Comparison of ENCODE assay signal across 9 cellular contexts in genomic region chr1:145891143-145891542, GRCh38. TPM values are rescaled to one million over a fixed set of nuclear protein-coding genes. Genes with fewer than 3 reads are reported as not detected.
DNase-seq lines count a peak whose midpoint lies in the region; ATAC-seq, FAIRE-seq and TF ChIP-seq lines count a peak whose summit lies in the region.
"Had no signal": no experiment of that assay in that cellular context is flagged by ENCODE, and none has a peak within 500 bp of the region (broad histone marks: within the 10 kb centered on the region; RNA-seq: fewer than 3 reads in every experiment).

No MANE protein-coding gene starts in this region.

- H2AFZ ChIP-seq in K562 (ENCODE audit: low read depth, low read length): peak overlapping the region; percentile 93

- POLR2A ChIA-PET in K562 (lab: Yijun Ruan, JAX): interaction anchor here (0.6 to 1.9 kb wide), 7 partner anchors 11 to 146 kb away, joined by 3 to 11 read pairs (median 4); partner anchors contain the start of gene PIAS3

- no peak overlapping the region for H3K4me2 ChIP-seq in K562 (ENCODE audit: insufficient read depth, low read length)

- CTCF ChIA-PET in K562 (lab: Yijun Ruan, JAX; ENCODE audit: low intra/inter-chr PET ratio): interaction anchor here (0.6 to 2.6 kb wide), 5 partner anchors 19 to 122 kb away, joined by 3 to 32 read pairs (median 5); partner anchors contain the start of gene ITGA10

- no peaks in the 10 kb centered on the region for H3K36me3 ChIP-seq in K562 (ENCODE audit: control insufficient read depth, insufficient read depth, low read length)
- H3K36me3 ChIP-seq in testis (ENCODE audit: low read depth, missing control alignments): no peaks in the 10 kb centered on the region
- H3K36me3 ChIP-seq: HAP-1 had no signal

- H3K79me2 ChIP-seq in K562 (ENCODE audit: control insufficient read depth, insufficient read depth, low read length): no peaks in the 10 kb centered on the region

- H3K4me1 ChIP-seq in K562 (replicated peaks in 1 of 2; ENCODE audit: control insufficient read depth in 2 of 2, insufficient read depth in 2 of 2, low read length in 2 of 2): peaks cover 19 to 28% of the 10 kb centered on the region in 2 experiments
- H3K4me1 ChIP-seq in testis: peaks cover 24% of the 10 kb centered on the region

- DNase-seq in LoVo (ENCODE audit: low spot score): peak; percentile 53
- DNase-seq in K562 (ENCODE audit: extremely low read depth in 1 of 4, low spot score in 3 of 4): no peak
- no peak for DNase-seq in left colon
- no peak for DNase-seq in testis
- DNase-seq in HTR-8/SVneo (ENCODE audit: insufficient read length, low spot score): no peak
- DNase-seq in NCI-H187 treated with DMSO at 0.1 percent for 48 hours (lab: John Stamatoyannopoulos, UW): no peak

- H3K9me1 ChIP-seq in K562 (ENCODE audit: control insufficient read depth, insufficient read depth, low read length): no peaks in the 10 kb centered on the region

- 25% methylated on average over 1 of the region's 1 CpG for WGBS in K562 (ENCODE audit: insufficient coverage, low coverage, missing lambda C conversion rate)
- WGBS in testis, 2 donors: 48 to 50% methylated on average over 1 of the region's 1 CpG

- H3K9me3 ChIP-seq in K562 (replicated peaks; ENCODE audit: control insufficient read depth, insufficient read depth, low read depth, low read length) (no peaks in the 10 kb centered on the region), testis (no peaks in the 10 kb centered on the region)
- H3K9me3 ChIP-seq: HAP-1 had no signal

- intact Hi-C loops in K562 (cut with micrococcal nuclease) (loop anchor here (1.0 kb wide), 1 partner anchor 122 kb away; no protein-coding TSS in a partner anchor), left colon (cut with DNase I, micrococcal nuclease) (loop anchor here in 1 of 2 donors (5.0 kb wide), 1 partner anchor 126 kb away; no protein-coding TSS in a partner anchor), testis (cut with DNase I; ENCODE audit: low total_unique reads) (no loop called here)

- TF ChIP-seq CTCF in K562 (IDR thresholded peaks at IDR 0.05 in 2 of 3, conservative IDR thresholded peaks at IDR 0.05 in 1 of 3; ENCODE audit: insufficient read depth in 2 of 3, low read depth in 1 of 3, low read length in 3 of 3) (no peak), testis (IDR thresholded peaks at IDR 0.05) (no peak)

- H3K27me3 ChIP-seq in K562 (ENCODE audit: control insufficient read depth in 2 of 2, insufficient read depth in 2 of 2, low read length in 2 of 2) (no peaks in the 10 kb centered on the region), testis (no peaks in the 10 kb centered on the region)

- no peak for FAIRE-seq in K562 (lab: Jason Lieb, UNC)
- no peak for FAIRE-seq in HTR-8/SVneo (lab: Jason Lieb, UNC)

- H4K20me1 ChIP-seq in K562 (replicated peaks; ENCODE audit: control insufficient read depth, insufficient read depth, low read length): no peaks in the 10 kb centered on the region

- peak overlapping the region; percentile 29 to 45; a peak in 1 of 4 replicates for H3K9ac ChIP-seq in K562 (ENCODE audit: insufficient read depth in 1 of 2, low read depth in 2 of 2, low read length in 2 of 2)

- no peak for TF ChIP-seq RAD21 in K562 (CRISPR knock-in tag; conservative IDR thresholded peaks at IDR 0.05 in 1 of 2, IDR thresholded peaks at IDR 0.05 in 1 of 2)

- no TSS peak for BruUV-seq in K562 (replicated peaks; lab: Mats Ljungman, UMichigan)

- no peak for ATAC-seq in K562
- ATAC-seq in left colon: peak; percentile 34
- ATAC-seq in HG02763 (IDR thresholded peaks at IDR 0.05; ENCODE audit: unreplicated experiment): no peak
- ATAC-seq in GM21367 (IDR thresholded peaks at IDR 0.05; ENCODE audit: unreplicated experiment): no peak

- H3K4me3 ChIP-seq in K562 (no peak overlapping the region), testis (no peak overlapping the region)
- H3K4me3 ChIP-seq: HAP-1 had no signal

- no peak for TF ChIP-seq EP300 in K562 (IDR thresholded peaks at IDR 0.05; ENCODE audit: low read length)

- H3K27ac ChIP-seq in K562 (ENCODE audit: extremely low read depth, low read depth, low read length) (no peak overlapping the region), testis (peak overlapping the region; percentile 80 to 88)

- in situ Hi-C loops in K562 (cut with MboI): no loop called here

- no peak for TF ChIP-seq POLR2A in K562 (conservative IDR thresholded peaks at IDR 0.05)
- no peak for TF ChIP-seq POLR2A in testis (IDR thresholded peaks at IDR 0.05)

RNA-seq across cellular contexts. Expression of gene ANKRD35, which starts 5.5 kb away (rescaled TPM):
- not detected in 2 replicates for total RNA-seq in K562 (2011; cell fraction: chromatin; rRNA removed; ENCODE audit: low replicate concordance)
- not detected in 2 replicates for total RNA-seq in K562 (2011; cell fraction: nucleolus; rRNA removed)
- total RNA-seq in K562 (2011; cell fraction: nucleoplasm; rRNA removed): not detected in 2 replicates
- total RNA-seq in K562 (2014; rRNA removed) (0.12 and 0.14 TPM in 2 replicates), K562 (2014; rRNA removed; fragmentation: Illumina TruSeq; extraction: Trizol) (0.07 TPM in 1 of 2 replicates, not detected in the other), K562 (2015; rRNA removed; fragmentation: Illumina TruSeq; extraction: Trizol) (0.08 TPM in 1 of 2 replicates, not detected in the other), K562 (2021) (0.07 TPM in 1 of 2 replicates, not detected in the other), left colon (under 1 TPM; 0.12 to 0.53 TPM), testis (1 to 10 TPM; 1.3 to 1.7 TPM)
- polyA plus RNA-seq in K562 (2011; rRNA removed) (not detected in 2 replicates), K562 (2014; fragmentation: Illumina TruSeq; extraction: Trizol) (0.07 TPM in 1 of 2 replicates, not detected in the other), K562 (2014; fragmentation: Nextera tagmentation; extraction: Ambion mirVana) (not detected), K562 (2014; rRNA removed) (0.07 TPM in 1 of 2 replicates, not detected in the other), testis (ENCODE audit: insufficient read depth, low read depth, low replicate concordance) (3.3 TPM)
- polyA plus RNA-seq in K562 (2011; cell fraction: cytosol; rRNA removed): 0.04 TPM in 1 of 2 replicates, not detected in the other
- polyA plus RNA-seq in K562 (2011; cell fraction: nucleus; rRNA removed): 0.04 TPM in 1 of 2 replicates, not detected in the other
- polyA plus RNA-seq in K562 (2012): 0.07 and 0.08 TPM in 2 replicates
- polyA minus RNA-seq in K562 (2011; rRNA and poly(A)+ RNA removed): not detected in 2 replicates
- polyA minus RNA-seq in K562 (2011; cell fraction: cytosol; rRNA and poly(A)+ RNA removed): not detected in 2 replicates
- polyA minus RNA-seq in K562 (2011; cell fraction: nucleus; rRNA and poly(A)+ RNA removed): not detected in 2 replicates

RNA-seq across cellular contexts. Expression of gene ITGA10, which starts 18.7 kb away (rescaled TPM):
- 0.25 and 1.3 TPM in 2 replicates for total RNA-seq in K562 (2011; cell fraction: chromatin; rRNA removed; ENCODE audit: low replicate concordance)
- 0.39 and 0.83 TPM in 2 replicates for total RNA-seq in K562 (2011; cell fraction: nucleolus; rRNA removed)
- total RNA-seq in K562 (2011; cell fraction: nucleoplasm; rRNA removed): 0.59 and 0.99 TPM in 2 replicates
- total RNA-seq in K562 (2014; rRNA removed): 0.05 TPM in 1 of 2 replicates, not detected in the other
- total RNA-seq in K562 (2014; rRNA removed; fragmentation: Illumina TruSeq; extraction: Trizol): 0.11 and 0.35 TPM in 2 replicates
- 0.08 and 0.14 TPM in 2 replicates for total RNA-seq in K562 (2015; rRNA removed; fragmentation: Illumina TruSeq; extraction: Trizol)
- 0.09 and 0.20 TPM in 2 replicates for total RNA-seq in K562 (2021)
- polyA plus RNA-seq in K562 (2011; rRNA removed): 0.14 and 0.26 TPM in 2 replicates
- polyA plus RNA-seq in K562 (2011; cell fraction: cytosol; rRNA removed): 0.04 and 0.09 TPM in 2 replicates
- 0.60 and 0.87 TPM in 2 replicates for polyA plus RNA-seq in K562 (2011; cell fraction: nucleus; rRNA removed)
- 0.14 and 0.21 TPM in 2 replicates for polyA plus RNA-seq in K562 (2012)
- polyA plus RNA-seq in K562 (2014; fragmentation: Illumina TruSeq; extraction: Trizol): 0.06 and 0.09 TPM in 2 replicates
- under 1 TPM; 0.08 TPM for polyA plus RNA-seq in K562 (2014; fragmentation: Nextera tagmentation; extraction: Ambion mirVana)
- polyA plus RNA-seq in K562 (2014; rRNA removed): 0.01 and 0.65 TPM in 2 replicates
- 0.06 TPM in 1 of 2 replicates, not detected in the other for polyA minus RNA-seq in K562 (2011; rRNA and poly(A)+ RNA removed)
- polyA minus RNA-seq in K562 (2011; cell fraction: cytosol; rRNA and poly(A)+ RNA removed): not detected in 2 replicates
- polyA minus RNA-seq in K562 (2011; cell fraction: nucleus; rRNA and poly(A)+ RNA removed): 0.13 TPM in 1 of 2 replicates, not detected in the other
- total RNA-seq in left colon: 1 to 10 TPM in 1 of 2 donors, under 1 TPM in 1; 0.84 to 1.7 TPM
- 1 to 10 TPM; 4.3 to 6.3 TPM for total RNA-seq in testis
- polyA plus RNA-seq in testis (ENCODE audit: insufficient read depth, low read depth, low replicate concordance): 3.4 TPM

RNA-seq across cellular contexts. Expression of gene PEX11B, which starts 27.4 kb away (rescaled TPM):
- total RNA-seq in K562 (2011; cell fraction: chromatin; rRNA removed; ENCODE audit: low replicate concordance): 12.2 and 19.4 TPM in 2 replicates
- 6.8 and 8.4 TPM in 2 replicates for total RNA-seq in K562 (2011; cell fraction: nucleolus; rRNA removed)
- total RNA-seq in K562 (2011; cell fraction: nucleoplasm; rRNA removed): 14.8 and 21.1 TPM in 2 replicates
- 13.2 and 18.8 TPM in 2 replicates for total RNA-seq in K562 (2014; rRNA removed)
- 16.9 and 18.1 TPM in 2 replicates for total RNA-seq in K562 (2014; rRNA removed; fragmentation: Illumina TruSeq; extraction: Trizol)
- 18.5 and 18.6 TPM in 2 replicates for total RNA-seq in K562 (2015; rRNA removed; fragmentation: Illumina TruSeq; extraction: Trizol)
- 18.9 and 21.2 TPM in 2 replicates for total RNA-seq in K562 (2021)
- 60.0 and 60.3 TPM in 2 replicates for polyA plus RNA-seq in K562 (2011; rRNA removed)
- polyA plus RNA-seq in K562 (2011; cell fraction: cytosol; rRNA removed): 22.5 and 45.5 TPM in 2 replicates
- polyA plus RNA-seq in K562 (2011; cell fraction: nucleus; rRNA removed): 18.3 and 30.9 TPM in 2 replicates
- 26.1 and 28.8 TPM in 2 replicates for polyA plus RNA-seq in K562 (2012)
- polyA plus RNA-seq in K562 (2014; fragmentation: Illumina TruSeq; extraction: Trizol): 24.6 and 26.3 TPM in 2 replicates
- polyA plus RNA-seq in K562 (2014; fragmentation: Nextera tagmentation; extraction: Ambion mirVana): 10 to 100 TPM; 42.3 to 52.7 TPM
- polyA plus RNA-seq in K562 (2014; rRNA removed): 21.7 and 23.4 TPM in 2 replicates
- polyA minus RNA-seq in K562 (2011; rRNA and poly(A)+ RNA removed): 18.8 and 21.3 TPM in 2 replicates
- polyA minus RNA-seq in K562 (2011; cell fraction: cytosol; rRNA and poly(A)+ RNA removed): 10.7 and 11.7 TPM in 2 replicates
- 5.0 and 6.7 TPM in 2 replicates for polyA minus RNA-seq in K562 (2011; cell fraction: nucleus; rRNA and poly(A)+ RNA removed)
- total RNA-seq in left colon: 10 to 100 TPM; 33.8 to 37.1 TPM
- 10 to 100 TPM; 42.1 to 42.7 TPM for total RNA-seq in testis
- polyA plus RNA-seq in testis (ENCODE audit: insufficient read depth, low read depth, low replicate concordance): 54.8 TPM

RNA-seq across cellular contexts. Expression of gene PIAS3, which starts 32.3 kb away (rescaled TPM):
- 64.2 and 113 TPM in 2 replicates for total RNA-seq in K562 (2011; cell fraction: chromatin; rRNA removed; ENCODE audit: low replicate concordance)
- 40.4 and 44.0 TPM in 2 replicates for total RNA-seq in K562 (2011; cell fraction: nucleolus; rRNA removed)
- 64.8 and 79.1 TPM in 2 replicates for total RNA-seq in K562 (2011; cell fraction: nucleoplasm; rRNA removed)
- total RNA-seq in K562 (2014; rRNA removed) (7.9 and 10.4 TPM in 2 replicates), K562 (2014; rRNA removed; fragmentation: Illumina TruSeq; extraction: Trizol) (6.0 and 6.9 TPM in 2 replicates), K562 (2015; rRNA removed; fragmentation: Illumina TruSeq; extraction: Trizol) (7.4 and 7.5 TPM in 2 replicates), K562 (2021) (15.7 and 17.7 TPM in 2 replicates), left colon (10 to 100 TPM; 11.0 to 11.4 TPM), testis (10 to 100 TPM; 39.8 to 40.1 TPM)
- polyA plus RNA-seq in K562 (2011; rRNA removed) (8.5 and 16.5 TPM in 2 replicates), K562 (2014; fragmentation: Illumina TruSeq; extraction: Trizol) (22.6 and 25.6 TPM in 2 replicates), K562 (2014; fragmentation: Nextera tagmentation; extraction: Ambion mirVana) (1 to 10 TPM; 1.1 to 1.5 TPM), K562 (2014; rRNA removed) (14.3 and 16.2 TPM in 2 replicates), testis (ENCODE audit: insufficient read depth, low read depth, low replicate concordance) (30.9 TPM)
- polyA plus RNA-seq in K562 (2011; cell fraction: cytosol; rRNA removed): 14.3 and 15.1 TPM in 2 replicates
- 72.5 and 78.3 TPM in 2 replicates for polyA plus RNA-seq in K562 (2011; cell fraction: nucleus; rRNA removed)
- polyA plus RNA-seq in K562 (2012): 16.7 and 21.4 TPM in 2 replicates
- polyA minus RNA-seq in K562 (2011; rRNA and poly(A)+ RNA removed): 6.3 and 7.1 TPM in 2 replicates
- 10.6 and 12.4 TPM in 2 replicates for polyA minus RNA-seq in K562 (2011; cell fraction: cytosol; rRNA and poly(A)+ RNA removed)
- polyA minus RNA-seq in K562 (2011; cell fraction: nucleus; rRNA and poly(A)+ RNA removed): 10.9 and 17.9 TPM in 2 replicates

RNA-seq across cellular contexts. Expression of gene RBM8A, which starts 36.1 kb away (rescaled TPM):
- total RNA-seq in K562 (2011; cell fraction: chromatin; rRNA removed; ENCODE audit: low replicate concordance): 63.9 and 101 TPM in 2 replicates
- 34.0 and 44.1 TPM in 2 replicates for total RNA-seq in K562 (2011; cell fraction: nucleolus; rRNA removed)
- total RNA-seq in K562 (2011; cell fraction: nucleoplasm; rRNA removed): 61.8 and 68.6 TPM in 2 replicates
- total RNA-seq in K562 (2014; rRNA removed) (235 and 257 TPM in 2 replicates), K562 (2014; rRNA removed; fragmentation: Illumina TruSeq; extraction: Trizol) (228 and 266 TPM in 2 replicates), K562 (2015; rRNA removed; fragmentation: Illumina TruSeq; extraction: Trizol) (283 and 291 TPM in 2 replicates), K562 (2021) (206 and 215 TPM in 2 replicates), left colon (10 to 100 TPM; 86.9 to 94.1 TPM), testis (100 to 1,000 TPM; 158 to 174 TPM)
- polyA plus RNA-seq in K562 (2011; rRNA removed) (152 and 225 TPM in 2 replicates), K562 (2014; fragmentation: Illumina TruSeq; extraction: Trizol) (240 and 324 TPM in 2 replicates), K562 (2014; fragmentation: Nextera tagmentation; extraction: Ambion mirVana) (1,000 to 10,000 TPM in 1 of 2 experiments, 100 to 1,000 TPM in 1; 763 to 1,035 TPM), K562 (2014; rRNA removed) (301 and 311 TPM in 2 replicates), testis (ENCODE audit: insufficient read depth, low read depth, low replicate concordance) (123 TPM)
- polyA plus RNA-seq in K562 (2011; cell fraction: cytosol; rRNA removed): 67.1 and 160 TPM in 2 replicates
- 67.1 and 106 TPM in 2 replicates for polyA plus RNA-seq in K562 (2011; cell fraction: nucleus; rRNA removed)
- 172 and 328 TPM in 2 replicates for polyA plus RNA-seq in K562 (2012)
- 126 and 166 TPM in 2 replicates for polyA minus RNA-seq in K562 (2011; rRNA and poly(A)+ RNA removed)
- polyA minus RNA-seq in K562 (2011; cell fraction: cytosol; rRNA and poly(A)+ RNA removed): 31.0 and 43.5 TPM in 2 replicates
- 26.1 and 42.1 TPM in 2 replicates for polyA minus RNA-seq in K562 (2011; cell fraction: nucleus; rRNA and poly(A)+ RNA removed)
